ENCODE assay signal across 8 cellular contexts in the genomic region with DNA sequence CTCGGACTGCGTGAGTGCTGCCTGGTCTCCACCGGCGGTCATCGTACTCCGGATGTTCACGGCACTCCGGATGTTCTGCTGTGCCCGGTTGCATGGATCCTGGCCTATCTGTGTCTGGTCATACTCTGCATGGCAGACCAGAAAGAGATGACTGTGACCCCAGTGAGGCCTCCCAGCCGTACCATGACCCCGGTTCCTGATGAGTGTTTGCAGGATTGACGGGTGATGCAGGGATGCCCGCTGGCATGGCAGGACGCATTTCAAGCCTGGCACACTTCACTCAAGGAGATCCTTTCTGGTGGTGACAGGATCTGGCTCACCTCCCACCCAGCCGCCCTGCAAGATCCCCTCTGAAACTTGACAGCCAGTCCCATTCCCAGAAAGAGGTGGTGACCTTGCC.
"Had no signal": no experiment of that assay in that cellular context is flagged by ENCODE, and none has a peak within 500 bp of the region (broad histone marks: within the 10 kb centered on the region; RNA-seq: fewer than 3 reads in every experiment).

No MANE protein-coding gene starts in this region.

- H3K4me3 Mint-ChIP-seq: IgD-negative memory B cell had no signal

- ATAC-seq: HepG2, K562 had no signal

- H3K4me1 Mint-ChIP-seq: IgD-negative memory B cell had no signal

- DNase-seq: IMR-90, KBM-7, KG1 had no signal

- H3K27ac ChIP-seq: HL-60, KMS-11 had no signal

- H3K9me3 Mint-ChIP-seq: IgD-negative memory B cell had no signal

- H3K36me3 Mint-ChIP-seq: IgD-negative memory B cell had no signal

- H3K4me3 ChIP-seq: K562 had no signal

- H3K27ac Mint-ChIP-seq: IgD-negative memory B cell had no signal
